In the genomic region with DNA sequence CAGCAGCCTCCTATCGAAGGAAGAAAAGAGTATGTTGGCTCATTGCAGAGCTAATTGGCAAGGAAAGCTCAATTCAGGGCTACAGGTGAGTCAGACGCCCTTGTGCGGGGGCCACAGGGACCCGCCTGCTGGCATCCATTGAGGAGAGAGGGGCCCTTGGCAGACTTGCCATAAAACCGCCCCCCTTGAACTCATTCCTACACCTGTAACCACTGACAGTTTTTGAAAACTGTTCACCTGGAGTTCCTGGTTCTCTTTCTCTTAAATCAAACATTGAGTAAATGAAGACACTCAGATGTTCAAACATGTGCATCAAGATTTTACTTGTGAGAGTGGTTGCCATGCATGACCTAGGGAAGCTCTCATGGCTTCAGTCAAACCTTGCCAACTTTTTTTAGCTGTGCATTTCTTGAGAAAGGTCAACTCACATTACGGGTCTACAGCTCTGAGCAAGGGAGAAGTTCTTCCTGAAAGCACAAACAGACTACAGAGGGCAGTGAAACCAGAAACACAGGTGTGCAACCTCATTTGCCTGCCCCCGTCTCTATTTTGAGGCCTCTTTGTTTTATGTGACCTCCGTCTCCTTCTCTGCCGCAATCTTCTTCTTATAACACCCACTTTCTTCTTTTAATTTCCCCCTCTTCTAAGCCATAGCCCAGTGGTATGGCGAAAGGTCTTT, we compare ENCODE assay signal across 9 cellular contexts.
A peak's percentile ranks its signal among the peaks of the same experiment; 100 is the strongest.
DNase-seq lines count a peak whose midpoint lies in the region; ATAC-seq, FAIRE-seq and TF ChIP-seq lines count a peak whose summit lies in the region.
"Had no signal": no experiment of that assay in that cellular context is flagged by ENCODE, and none has a peak within 500 bp of the region (broad histone marks: within the 10 kb centered on the region; RNA-seq: fewer than 3 reads in every experiment).

No MANE protein-coding gene starts in this region.

- H3K4me3 ChIP-seq in esophagus (ENCODE audit: low read depth in 1 of 2, low read length in 2 of 2) (no peak overlapping the region), upper lobe of left lung (no peak overlapping the region)
- H3K4me3 ChIP-seq: skin epidermis had no signal

- H3K36me3 ChIP-seq in esophagus (ENCODE audit: control insufficient read depth in 2 of 2, insufficient read depth in 2 of 2, low read length in 1 of 2), result no peaks in the 10 kb centered on the region
- H3K36me3 ChIP-seq in upper lobe of left lung, result no peaks in the 10 kb centered on the region

- TF ChIP-seq EP300 in upper lobe of left lung (IDR thresholded peaks at IDR 0.05), result no peak

- peak; percentile 69 for ATAC-seq in GM21360 (IDR thresholded peaks at IDR 0.05; ENCODE audit: unreplicated experiment)
- peak; percentile 73 for ATAC-seq in HG03460 (IDR thresholded peaks at IDR 0.05; ENCODE audit: unreplicated experiment)
- ATAC-seq in upper lobe of left lung (ENCODE audit: low FRiP score in 2 of 2), result no peak

- H3K9me3 ChIP-seq in esophagus (ENCODE audit: control insufficient read depth in 2 of 2, insufficient read depth in 1 of 2, low read depth in 1 of 2, low read length in 1 of 2) (no peaks in the 10 kb centered on the region), upper lobe of left lung (no peaks in the 10 kb centered on the region)

- H3K4me1 ChIP-seq in esophagus (ENCODE audit: control insufficient read depth in 2 of 2, insufficient read depth in 2 of 2, low read length in 1 of 2), result peaks cover 2 to 9% of the 10 kb centered on the region in 2 donors
- H3K4me1 ChIP-seq in upper lobe of left lung, result peaks cover 23 to 27% (median 26%) of the 10 kb centered on the region in 4 donors

- peak overlapping the region; percentile 79 to 88 for H3K27ac ChIP-seq in esophagus (ENCODE audit: low read depth in 2 of 2, low read length in 1 of 2)
- peak overlapping the region in 1 of 4 donors; percentile 2 for H3K27ac ChIP-seq in upper lobe of left lung

- TF ChIP-seq POLR2A in GM12891 (IDR thresholded peaks at IDR 0.05; ENCODE audit: low read depth, low read length), result no peak
- no peak for TF ChIP-seq POLR2A in upper lobe of left lung (IDR thresholded peaks at IDR 0.05)
- no peak for TF ChIP-seq POLR2A in H54 (IDR thresholded peaks at IDR 0.05; ENCODE audit: low read depth, low read length)

- H3K27me3 ChIP-seq in esophagus (ENCODE audit: control insufficient read depth in 1 of 2, insufficient read depth in 2 of 2, low read length in 2 of 2), result no peaks in the 10 kb centered on the region
- no peaks in the 10 kb centered on the region for H3K27me3 ChIP-seq in upper lobe of left lung

- DNase-seq in GM12891 (ENCODE audit: insufficient read length, low spot score), result peak; percentile 31
- no peak for DNase-seq in NCI-H526 treated with DMSO at 0.1 percent for 48 hours (lab: John Stamatoyannopoulos, UW)
- DNase-seq in upper lobe of left lung, result no peak
- DNase-seq in H54 (ENCODE audit: insufficient read length, low spot score), result no peak
- DNase-seq in stimulated activated naive CD4-positive, alpha-beta T cell (lab: John Stamatoyannopoulos, UW), result no peak

- FAIRE-seq in GM12891 (lab: Jason Lieb, UNC) (peak; percentile 89), H54 (lab: Jason Lieb, UNC) (no peak)

- no peak for TF ChIP-seq CTCF in upper lobe of left lung (IDR thresholded peaks at IDR 0.05)

- WGBS in esophagus, 2 donors, result 53 to 69% methylated on average over 10 of the region's 10 CpGs
- WGBS in upper lobe of left lung, 2 donors, result 76 to 79% methylated on average over 10 of the region's 10 CpGs

TF ChIP-seq in GM12891, 5 proteins besides CTCF, POLR2A, EP300 and RAD21:
- TF ChIP-seq POU2F2 (IDR thresholded peaks at IDR 0.05; ENCODE audit: low read depth, low read length) (no peak; the same call in 1 of the 2 replicates), TAF1 (IDR thresholded peaks at IDR 0.05; ENCODE audit: low read depth, low read length) (no peak), PAX5 (IDR thresholded peaks at IDR 0.05; ENCODE audit: insufficient read depth, low read length, severe bottlenecking) (no peak), POLR2AphosphoS5 (IDR thresholded peaks at IDR 0.05; ENCODE audit: low read depth, low read length) (no peak), SPI1 (IDR thresholded peaks at IDR 0.05; ENCODE audit: low read depth, low read length) (no peak)

Comparison
In these comparisons a context has a peak if more than half of its experiments do, and no peak if none do; other contexts are left out.
1. ATAC-seq: peak in GM21360 (single experiment) and HG03460 (single experiment); none in upper lobe of left lung (0 of 2).